14 cellular contexts compared by ENCODE assay signal in genomic region chr7:27835408-27835807, GRCh38.
"Had no signal": no experiment of that assay in that cellular context is flagged by ENCODE, and none has a peak within 500 bp of the region (broad histone marks: within the 10 kb centered on the region; RNA-seq: fewer than 3 reads in every experiment).

No MANE protein-coding gene starts in this region.

- DNase-seq: activated B cell treated with CpG ODN at 0.5 μM for 24 hours; activated CD4-positive, alpha-beta T cell treated with anti-CD3 and anti-CD28 coated beads, Interleukin-2, amount 10 ng/mL, durations not matched to agents 7 days and 5 days; activated naive CD4-positive, alpha-beta T cell treated with anti-CD3 and anti-CD28 coated beads, Interleukin-2, amount 50 U/mL, for 16 hours; activated T-cell treated with anti-CD3 and anti-CD28 coated beads for 4 hours; body of pancreas; cerebellar nuclear complex; nephron progenitor cell; psoas muscle; stimulated activated CD4-positive, alpha-beta T cell treated with anti-CD3 and anti-CD28 coated beads, Interleukin-4, amount 100 ng/mL, for 4 hours; T-helper 2 cell; tibial artery had no signal

- H3K27ac ChIP-seq: body of pancreas, psoas muscle, tibial artery, vagina had no signal

- H3K9me3 ChIP-seq: body of pancreas, psoas muscle, tibial artery, vagina had no signal

- ATAC-seq: activated T-helper 17 cell treated with anti-CD3 and anti-CD28 coated beads, Interleukin-2, amount 50 U/mL, for 72 hours; body of pancreas had no signal

- H3K4me1 ChIP-seq: body of pancreas, psoas muscle had no signal

- H3K27me3 ChIP-seq: body of pancreas, tibial artery, vagina had no signal

- H3K4me3 ChIP-seq: body of pancreas, lung, psoas muscle, tibial artery, vagina had no signal
